In the genomic region with DNA sequence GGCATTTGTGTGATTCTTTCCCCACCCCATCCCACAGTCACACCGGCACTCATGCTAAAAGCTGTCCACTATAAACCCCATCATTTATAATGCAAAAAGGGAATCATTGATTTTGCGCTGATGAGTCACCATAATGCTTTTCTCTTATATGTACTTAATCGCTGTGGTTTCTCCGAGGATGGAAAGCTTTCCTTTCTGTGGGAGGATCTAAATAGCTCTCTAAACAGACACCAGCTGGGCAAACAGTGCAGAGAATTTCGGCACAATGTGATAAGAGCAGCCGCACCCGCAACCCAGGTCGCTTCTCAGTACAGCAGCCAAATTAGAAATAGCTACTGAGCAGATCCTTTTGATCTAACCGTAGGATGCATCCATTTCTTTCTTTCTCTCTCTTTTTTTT, we compare ENCODE assay signal across 15 cellular contexts.
DNase-seq lines count a peak whose midpoint lies in the region; ATAC-seq and TF ChIP-seq lines count a peak whose summit lies in the region.
"Had no signal": no experiment of that assay in that cellular context is flagged by ENCODE, and none has a peak within 500 bp of the region (broad histone marks: within the 10 kb centered on the region; RNA-seq: fewer than 3 reads in every experiment).

No MANE protein-coding gene starts in this region.

- no peak overlapping the region for H3K4me3 Mint-ChIP-seq in MCF 10A (ENCODE audit: unreplicated experiment)
- H3K4me3 Mint-ChIP-seq: activated naive CD8-positive, alpha-beta T cell treated with anti-CD3 and anti-CD28 coated beads, Interleukin-2, amount 50 U/mL, for 24 hours; H9; nephron had no signal

- H3K27ac ChIP-seq in MM.1S (ENCODE audit: low read length), result no peak overlapping the region
- H3K27ac ChIP-seq: skin epidermis had no signal

- POLR2A ChIA-PET in MCF 10A (lab: Yijun Ruan, JAX), result no interaction called here

- H3K4me1 Mint-ChIP-seq in MCF 10A (ENCODE audit: insufficient read depth, unreplicated experiment), result no peaks in the 10 kb centered on the region
- H3K4me1 Mint-ChIP-seq: activated naive CD8-positive, alpha-beta T cell treated with anti-CD3 and anti-CD28 coated beads, Interleukin-2, amount 50 U/mL, for 24 hours; H9; nephron had no signal

- no peaks in the 10 kb centered on the region for H3K9me2 ChIP-seq in MM.1S (replicated peaks; ENCODE audit: insufficient read depth, low read length)

- no peaks in the 10 kb centered on the region for H3K36me3 ChIP-seq in MM.1S (replicated peaks; ENCODE audit: insufficient read depth, low read length)

- no peaks in the 10 kb centered on the region for H3K9me3 Mint-ChIP-seq in MCF 10A (ENCODE audit: unreplicated experiment)

- H3K27ac Mint-ChIP-seq in MCF 10A (ENCODE audit: low read depth, unreplicated experiment), result no peak overlapping the region
- H3K27ac Mint-ChIP-seq: activated naive CD8-positive, alpha-beta T cell treated with anti-CD3 and anti-CD28 coated beads, Interleukin-2, amount 50 U/mL, for 24 hours; H9; nephron had no signal

- no peaks in the 10 kb centered on the region for H3K27me3 ChIP-seq in MM.1S (replicated peaks; ENCODE audit: insufficient read depth, low read length)

- H2AFZ ChIP-seq in MM.1S (ENCODE audit: low read length), result no peak overlapping the region

- H3K9me3 ChIP-seq in MM.1S (replicated peaks; ENCODE audit: insufficient read depth, low read length), result no peaks in the 10 kb centered on the region

- BruUV-seq in MCF 10A (replicated peaks; lab: Mats Ljungman, UMichigan), result no TSS peak

- no peak for TF ChIP-seq CTCF in MM.1S (IDR thresholded peaks at IDR 0.05; ENCODE audit: low read length)
- TF ChIP-seq CTCF in MCF 10A (IDR thresholded peaks at IDR 0.05; ENCODE audit: unreplicated experiment), result no peak

- CTCF ChIA-PET in MCF 10A (lab: Yijun Ruan, JAX), result interaction anchor here (0.6 to 1.5 kb wide), 2 partner anchors 16 to 19 kb away, joined by 3 to 4 read pairs; no protein-coding TSS in a partner anchor

- H3K27me3 Mint-ChIP-seq in MCF 10A (ENCODE audit: insufficient read depth, unreplicated experiment), result peaks cover 11% of the 10 kb centered on the region

- no peaks in the 10 kb centered on the region for H4K20me1 ChIP-seq in MM.1S (ENCODE audit: insufficient read depth, low read length)

- H3K4me1 ChIP-seq in MM.1S (ENCODE audit: low read length), result no peaks in the 10 kb centered on the region

- no peak overlapping the region for H3K4me3 ChIP-seq in MM.1S (ENCODE audit: low read length)
- H3K4me3 ChIP-seq: skin epidermis had no signal

- no peaks in the 10 kb centered on the region for H3K79me2 ChIP-seq in MM.1S (ENCODE audit: low read length)

- H3K9ac ChIP-seq in MM.1S (ENCODE audit: low read length), result no peak overlapping the region

- peaks cover 7% of the 10 kb centered on the region for H3K36me3 Mint-ChIP-seq in MCF 10A (ENCODE audit: insufficient read depth, unreplicated experiment)

- H3K4me2 ChIP-seq in MM.1S (ENCODE audit: low read depth, low read length), result no peak overlapping the region

- no peak for ATAC-seq in GM18858 (IDR thresholded peaks at IDR 0.05; ENCODE audit: unreplicated experiment)
- ATAC-seq: activated CD4-positive, CD25-positive, alpha-beta regulatory T cell treated with anti-CD3 and anti-CD28 coated beads, Interleukin-2, amount 50 U/mL, for 24 hours; activated naive CD8-positive, alpha-beta T cell treated with anti-CD3 and anti-CD28 coated beads, Interleukin-2, amount 50 U/mL, for 24 hours had no signal

- DNase-seq in H4 (ENCODE audit: low spot score) (peak; percentile 54), NCI-H2081 treated with DMSO at 0.1 percent for 48 hours (lab: John Stamatoyannopoulos, UW) (peak; percentile 57), SHP77 treated with DMSO at 0.1 percent for 48 hours (lab: John Stamatoyannopoulos, UW) (peak; percentile 91), non-pigmented ciliary epithelial cell (ENCODE audit: low read depth) (peak; percentile 5), MM.1S (no peak), MCF 10A (ENCODE audit: unreplicated experiment) (no peak)
- DNase-seq: activated naive CD8-positive, alpha-beta T cell treated with anti-CD3 and anti-CD28 coated beads, Interleukin-2, amount 50 U/mL, for 24 hours; H9; kidney glomerular epithelial cell; NK-92 treated with Interleukin-12 subunit alpha and Interleukin-12 subunit beta, amount 100 ng/mL, for 24 hours; SW 1271 had no signal

- H3F3A ChIP-seq in MM.1S (ENCODE audit: insufficient read depth, low read length), result no peaks in the 10 kb centered on the region

- intact Hi-C loops in MCF 10A (cut with micrococcal nuclease), result no loop called here

Comparison
In these comparisons a context has a peak if more than half of its experiments do, and no peak if none do; other contexts are left out.
1. DNase-seq: peak in H4 (single experiment), NCI-H2081 treated with DMSO at 0.1 percent for 48 hours (single experiment), SHP77 treated with DMSO at 0.1 percent for 48 hours (single experiment) and non-pigmented ciliary epithelial cell (single experiment); none in MM.1S (single experiment) and MCF 10A (single experiment).